Comparison of ENCODE assay signal across 8 cellular contexts in genomic region chr7:94003446-94004023, GRCh38. TPM values are rescaled to one million over a fixed set of nuclear protein-coding genes. Genes with fewer than 3 reads are reported as not detected.
DNase-seq lines count a peak whose midpoint lies in the region; ATAC-seq and TF ChIP-seq lines count a peak whose summit lies in the region.

No MANE protein-coding gene starts in this region.

- H3K9me3 ChIP-seq in T-helper 17 cell (ENCODE audit: control insufficient read depth, low read length, poor library complexity, severe bottlenecking) (no peaks in the 10 kb centered on the region), fibroblast of lung (ENCODE audit: control insufficient read depth, insufficient read depth, low read depth, low read length) (no peaks in the 10 kb centered on the region), neutrophil (no peaks in the 10 kb centered on the region)

- H3K4me2 ChIP-seq in fibroblast of lung (ENCODE audit: extremely low read depth, insufficient read depth, low read length), result peak overlapping the region; percentile 65

- peak overlapping the region; percentile 94 for H3K9ac ChIP-seq in fibroblast of lung (ENCODE audit: insufficient read depth, low read length)

- TF ChIP-seq CTCF in fibroblast of lung (conservative IDR thresholded peaks at IDR 0.05 in 1 of 2, IDR thresholded peaks at IDR 0.05 in 1 of 2; ENCODE audit: low read depth in 1 of 2, low read length in 2 of 2) (no peak), neutrophil (IDR thresholded peaks at IDR 0.05) (no peak)

- H2AFZ ChIP-seq in fibroblast of lung (ENCODE audit: low read length), result peak overlapping the region; percentile 75

- peak overlapping the region; percentile 93 for H3K27ac ChIP-seq in fibroblast of lung (ENCODE audit: insufficient read depth, low read length)
- H3K27ac ChIP-seq in neutrophil, result peak overlapping the region; percentile 55

- H4K20me1 ChIP-seq in fibroblast of lung (ENCODE audit: control insufficient read depth, extremely low read depth, insufficient read depth, low read length), result no peaks in the 10 kb centered on the region

- peak overlapping the region; percentile 99 for H3K4me3 Mint-ChIP-seq in T-helper 17 cell

- H3K4me3 ChIP-seq in fibroblast of lung (replicated peaks in 1 of 4; ENCODE audit: control extremely low read depth in 1 of 4, insufficient read depth in 1 of 4, low read depth in 3 of 4, low read length in 4 of 4) (peak overlapping the region; percentile 87 to 99 (median 96)), neutrophil (ENCODE audit: low read depth in 1 of 2, low read length in 1 of 2) (peak overlapping the region; percentile 67 to 69)

- H3K36me3 ChIP-seq in fibroblast of lung (ENCODE audit: control insufficient read depth, insufficient read depth, low read length) (no peaks in the 10 kb centered on the region), neutrophil (no peaks in the 10 kb centered on the region)

- DNase-seq in Caki2 (ENCODE audit: low read depth) (peak; percentile 21), T-helper 17 cell (no peak), fibroblast of lung (ENCODE audit: low read depth in 2 of 2) (peak in 1 of 2 donors; percentile 34), NCI-H1436 treated with DMSO at 0.1 percent for 48 hours (lab: John Stamatoyannopoulos, UW) (no peak), NCI-H1092 treated with DMSO at 0.1 percent for 48 hours (lab: John Stamatoyannopoulos, UW) (no peak)

- H3K4me1 Mint-ChIP-seq in T-helper 17 cell, result peaks cover 35% of the 10 kb centered on the region

- peaks cover 10% of the 10 kb centered on the region for H3K27me3 Mint-ChIP-seq in T-helper 17 cell

- in situ Hi-C loops in Caki2 (cut with HindIII; ENCODE audit: low pct_unique_long_range_greater_than_20kb, low sequenced_read_pairs), result no loop called here

- H3K79me2 ChIP-seq in fibroblast of lung (ENCODE audit: control insufficient read depth, insufficient read depth, low read length), result peaks cover 27% of the 10 kb centered on the region

- peaks cover 1% of the 10 kb centered on the region for H3K36me3 Mint-ChIP-seq in T-helper 17 cell (ENCODE audit: low read depth)

- ATAC-seq in GM19372 (IDR thresholded peaks at IDR 0.05; ENCODE audit: low read depth, unreplicated experiment) (peak; percentile 19), HG03354 (IDR thresholded peaks at IDR 0.05; ENCODE audit: poor library complexity, severe bottlenecking, unreplicated experiment) (peak; percentile 46), T-helper 17 cell (peak; percentile 45)

- no peaks in the 10 kb centered on the region for H3K27me3 ChIP-seq in fibroblast of lung (ENCODE audit: control insufficient read depth, insufficient read depth, low read length)
- peaks cover 39% of the 10 kb centered on the region for H3K27me3 ChIP-seq in neutrophil

- peak overlapping the region; percentile 100 for H3K27ac Mint-ChIP-seq in T-helper 17 cell

- H3K4me1 ChIP-seq in fibroblast of lung (ENCODE audit: control insufficient read depth, extremely low read depth, insufficient read depth, low read length) (no peaks in the 10 kb centered on the region), neutrophil (ENCODE audit: control insufficient read depth in 1 of 2, insufficient read depth in 1 of 2, low read depth in 1 of 2, low read length in 1 of 2) (peaks cover 8 to 12% of the 10 kb centered on the region in 2 experiments)

RNA-seq across cellular contexts. Expression of gene BET1, which starts 0.6 kb away (rescaled TPM):
- total RNA-seq in Caki2 (2014; rRNA removed; shearing (Covaris generic); ENCODE audit: low replicate concordance), result 46.6 and 50.7 TPM in 2 replicates
- 10 to 100 TPM; 12.3 to 18.0 TPM for total RNA-seq in T-helper 17 cell
- total RNA-seq in fibroblast of lung, result 28.0 and 40.3 TPM in 2 replicates
- 33.7 and 52.5 TPM in 2 replicates for polyA plus RNA-seq in fibroblast of lung
- 20.9 and 33.7 TPM in 2 replicates for polyA plus RNA-seq in fibroblast of lung (2012)
- polyA minus RNA-seq in fibroblast of lung (ENCODE audit: low replicate concordance), result 1.6 and 8.0 TPM in 2 replicates
